ENCODE assay signal across 10 cellular contexts in the genomic region with DNA sequence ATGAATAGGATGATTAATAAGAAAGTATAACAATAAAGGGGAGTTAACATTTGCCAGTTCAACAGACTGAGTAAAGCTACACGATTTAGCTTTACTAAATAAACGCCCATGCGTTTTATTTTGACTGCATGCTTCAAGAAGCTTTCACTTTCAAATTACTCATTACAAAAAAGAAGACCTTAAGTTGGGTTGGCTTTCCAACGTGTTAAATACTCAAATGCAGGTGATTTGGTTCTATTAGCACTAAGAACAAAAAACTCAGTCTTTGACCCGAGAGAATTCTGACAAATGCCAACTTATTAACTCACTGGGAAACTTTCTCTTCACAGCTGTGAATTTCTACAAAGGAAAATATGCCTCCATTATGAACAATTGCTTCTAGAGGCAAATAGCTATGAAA. TPM values are rescaled to one million over a fixed set of nuclear protein-coding genes. Genes with fewer than 3 reads are reported as not detected.
DNase-seq lines count a peak whose midpoint lies in the region; ATAC-seq, FAIRE-seq and TF ChIP-seq lines count a peak whose summit lies in the region.
"Had no signal": no experiment of that assay in that cellular context is flagged by ENCODE, and none has a peak within 500 bp of the region (broad histone marks: within the 10 kb centered on the region; RNA-seq: fewer than 3 reads in every experiment).

No MANE protein-coding gene starts in this region.

- H3K4me1 ChIP-seq in kidney (ENCODE audit: control insufficient read depth in 1 of 2, insufficient read depth in 1 of 2, low read depth in 1 of 2, low read length in 2 of 2), result no peaks in the 10 kb centered on the region

- peak; percentile 55 for FAIRE-seq in islet of Langerhans (lab: Jason Lieb, UNC)
- no peak for FAIRE-seq in kidney (lab: Jason Lieb, UNC)

- no peak overlapping the region for H3K27ac ChIP-seq in kidney (ENCODE audit: low read depth in 2 of 2, low read length in 2 of 2)
- H3K27ac ChIP-seq: VCaP had no signal

- H3K4me3 ChIP-seq in kidney (ENCODE audit: low read length in 2 of 2), result no peak overlapping the region

- in situ Hi-C loops in GM13977 (cut with MboI; ENCODE audit: low pct_unique_long_range_greater_than_20kb, low sequenced_read_pairs, unreplicated experiment), result loop anchor here (25.0 kb wide), 1 partner anchor 121 kb away; no protein-coding TSS in a partner anchor

- H3K9me3 ChIP-seq in kidney (ENCODE audit: control insufficient read depth in 1 of 2, low read length in 2 of 2), result no peaks in the 10 kb centered on the region

- DNase-seq in GM13977 (ENCODE audit: low spot score), result peak; percentile 14
- DNase-seq in NCI-H226, result no peak
- no peak for DNase-seq in NCI-H146 treated with DMSO at 0.1 percent for 48 hours (lab: John Stamatoyannopoulos, UW; ENCODE audit: unreplicated experiment)
- no peak for DNase-seq in NCI-H2171 (lab: John Stamatoyannopoulos, UW)
- DNase-seq in kidney, result no peak
- DNase-seq: MV-4-11 had no signal

- no peak overlapping the region for H3K9ac ChIP-seq in kidney (ENCODE audit: low read length in 2 of 2)

- H3K36me3 ChIP-seq in kidney (ENCODE audit: control insufficient read depth in 1 of 2, insufficient read depth in 2 of 2, low read length in 2 of 2), result peaks cover 11 to 22% of the 10 kb centered on the region in 2 donors

- intact Hi-C loops in kidney (cut with DNase I), result no loop called here

- no peak for TF ChIP-seq CTCF in GM13977 (IDR thresholded peaks at IDR 0.05; ENCODE audit: extremely low read depth, insufficient read depth, missing control alignments)
- no peak for TF ChIP-seq CTCF in kidney (IDR thresholded peaks at IDR 0.05; ENCODE audit: borderline replicate concordance, extremely low read depth, insufficient read depth)

- ATAC-seq in GM21367 (IDR thresholded peaks at IDR 0.05; ENCODE audit: unreplicated experiment), result peak; percentile 76
- peak; percentile 77 for ATAC-seq in HG03280 (IDR thresholded peaks at IDR 0.05; ENCODE audit: unreplicated experiment)

RNA-seq across cellular contexts. Expression of a gene that starts 24.8 kb away (rescaled TPM):
- 47.5 TPM for total RNA-seq in kidney
- 36.1 TPM for polyA plus RNA-seq in kidney (ENCODE audit: insufficient read depth, low read depth, low replicate concordance)

RNA-seq across cellular contexts. Expression of a gene that starts 51.9 kb away (rescaled TPM):
- total RNA-seq in kidney, result 44.4 TPM
- 76.7 TPM for polyA plus RNA-seq in kidney (ENCODE audit: insufficient read depth, low read depth, low replicate concordance)
